Comparison of ENCODE assay signal across 11 cellular contexts in genomic region chr5:33641722-33642505, GRCh38.
DNase-seq lines count a peak whose midpoint lies in the region; ATAC-seq and TF ChIP-seq lines count a peak whose summit lies in the region.
"Had no signal": no experiment of that assay in that cellular context is flagged by ENCODE, and none has a peak within 500 bp of the region (broad histone marks: within the 10 kb centered on the region; RNA-seq: fewer than 3 reads in every experiment).

No MANE protein-coding gene starts in this region.

- no peaks in the 10 kb centered on the region for H3K36me3 ChIP-seq in right atrium auricular region
- H3K36me3 ChIP-seq: Peyer's patch had no signal

- peak; percentile 86 for ATAC-seq in GM19043 (IDR thresholded peaks at IDR 0.05; ENCODE audit: low read depth, unreplicated experiment)

- no peak overlapping the region for H3K4me3 ChIP-seq in AG10803 (ENCODE audit: low read length)
- H3K4me3 ChIP-seq in NB4 (ENCODE audit: low read depth, low read length), result no peak overlapping the region
- no peak overlapping the region for H3K4me3 ChIP-seq in right atrium auricular region
- H3K4me3 ChIP-seq: Peyer's patch had no signal

- TF ChIP-seq POLR2A in NB4 (IDR thresholded peaks at IDR 0.05; ENCODE audit: extremely low read depth, insufficient read length), result no peak

- TF ChIP-seq CTCF in AG10803 (conservative IDR thresholded peaks at IDR 0.05; ENCODE audit: low read length) (no peak), NB4 (IDR thresholded peaks at IDR 0.05; ENCODE audit: low read depth, low read length) (no peak), right atrium auricular region (IDR thresholded peaks at IDR 0.05) (no peak)

- peaks cover 3 to 8% of the 10 kb centered on the region in 2 donors for H3K9me3 ChIP-seq in right atrium auricular region
- H3K9me3 ChIP-seq: Peyer's patch had no signal

- H3K27me3 ChIP-seq in right atrium auricular region, result no peaks in the 10 kb centered on the region
- H3K27me3 ChIP-seq: Peyer's patch had no signal

- H3K27ac ChIP-seq in epithelial cell of prostate (no peak overlapping the region), right atrium auricular region (no peak overlapping the region)
- H3K27ac ChIP-seq: Peyer's patch had no signal

- DNase-seq in AG10803 (ENCODE audit: low read depth) (peak; percentile 48), NB4 (ENCODE audit: low read depth) (peak; percentile 4), epithelial cell of prostate (ENCODE audit: low read depth, low spot score) (peak; percentile 68), RKO (ENCODE audit: low spot score) (no peak), right atrium auricular region (ENCODE audit: low spot score) (no peak), NCI-H1048 (lab: John Stamatoyannopoulos, UW) (no peak), posterior vena cava (ENCODE audit: low spot score) (no peak)
- DNase-seq: activated T-cell treated with anti-CD3 and anti-CD28 coated beads, Interleukin-2, amount 50 U/mL, for 24 hours; Peyer's patch; stimulated activated CD4-positive, alpha-beta T cell treated with anti-CD3 and anti-CD28 coated beads, Interleukin-2, amount 100 ng/mL, for 24 hours had no signal

- H3K4me1 ChIP-seq in right atrium auricular region, result no peaks in the 10 kb centered on the region
- H3K4me1 ChIP-seq: Peyer's patch had no signal

- intact Hi-C loops in posterior vena cava (cut with DNase I), result no loop called here

Comparison
In these comparisons a context has a peak if more than half of its experiments do, and no peak if none do; other contexts are left out.
1. DNase-seq: peak in AG10803 (single experiment), NB4 (single experiment) and epithelial cell of prostate (single experiment); none in RKO (single experiment), right atrium auricular region (single experiment), NCI-H1048 (single experiment) and posterior vena cava (single experiment).